Comparison of ENCODE assay signal across 8 cellular contexts in the genomic region with DNA sequence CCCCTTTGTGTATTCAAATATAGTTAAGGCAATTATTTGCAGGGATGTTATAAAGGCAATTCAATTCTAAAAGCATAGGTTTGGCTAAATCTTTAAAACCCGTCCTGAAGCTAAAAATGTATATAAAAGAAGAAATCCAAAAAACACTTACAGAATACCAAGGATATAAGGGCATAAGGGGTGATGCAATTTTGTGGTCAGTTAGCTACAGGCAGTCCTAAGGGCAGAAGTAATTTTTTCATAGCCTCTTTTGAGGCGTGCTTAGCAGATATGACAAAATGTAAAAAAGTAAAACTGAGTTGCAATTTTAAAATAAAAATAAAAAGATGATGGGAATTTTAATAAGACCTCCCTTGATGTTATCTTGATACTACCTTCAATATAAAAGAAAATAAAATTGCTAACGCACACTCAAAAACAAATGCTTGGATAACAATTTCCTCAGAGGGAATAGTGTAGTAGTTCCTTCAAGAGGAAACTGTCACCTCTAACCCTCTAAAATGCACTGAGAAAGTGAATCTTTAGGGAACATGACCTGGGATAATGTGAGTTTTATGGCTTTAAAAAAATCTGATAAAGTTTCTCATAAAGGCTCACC.
A peak's percentile ranks its signal among the peaks of the same experiment; 100 is the strongest.
DNase-seq lines count a peak whose midpoint lies in the region; ATAC-seq and TF ChIP-seq lines count a peak whose summit lies in the region.
"Had no signal": no experiment of that assay in that cellular context is flagged by ENCODE, and none has a peak within 500 bp of the region (broad histone marks: within the 10 kb centered on the region; RNA-seq: fewer than 3 reads in every experiment).

No MANE protein-coding gene starts in this region.

- TF ChIP-seq CTCF in GM10248 (IDR thresholded peaks at IDR 0.05; ENCODE audit: control extremely low read depth, extremely low read depth, low read depth, missing control alignments), result no peak

- CTCF ChIA-PET in GM10248 (lab: Yijun Ruan, JAX), result interaction anchor here (0.6 to 4.1 kb wide), 16 partner anchors 8 to 746 kb away, joined by 3 to 18 read pairs (median 4); no protein-coding TSS in a partner anchor

- ATAC-seq in GM19324 (IDR thresholded peaks at IDR 0.05; ENCODE audit: low FRiP score, unreplicated experiment) (peak; percentile 7), HG02885 (IDR thresholded peaks at IDR 0.05; ENCODE audit: poor library complexity, unreplicated experiment) (peak; percentile 20), HG03039 (IDR thresholded peaks at IDR 0.05; ENCODE audit: unreplicated experiment) (no peak)
- peak; percentile 20 to 23 for ATAC-seq in naive thymus-derived CD8-positive, alpha-beta T cell

- DNase-seq in OCI-M1 (lab: John Stamatoyannopoulos, UW) (peak; percentile 67), nucleus accumbens (lab: John Stamatoyannopoulos, UW) (no peak), GM10248 (ENCODE audit: extremely low spot score) (no peak)
- DNase-seq in naive thymus-derived CD8-positive, alpha-beta T cell, result no peak

- H3K4me1 Mint-ChIP-seq in naive thymus-derived CD8-positive, alpha-beta T cell, result peaks cover 0 to 25% (median 2%) of the 10 kb centered on the region in 4 donors

- no peaks in the 10 kb centered on the region for H3K36me3 Mint-ChIP-seq in naive thymus-derived CD8-positive, alpha-beta T cell

- no peak overlapping the region for H3K4me3 Mint-ChIP-seq in naive thymus-derived CD8-positive, alpha-beta T cell
- H3K4me3 Mint-ChIP-seq: dendritic cell treated with granulocyte-macrophage colony-stimulating factor and Interleukin-4, amounts not matched to agents 40 ng/mL and 50 ng/mL, for 4 days had no signal

- POLR2A ChIA-PET in naive thymus-derived CD8-positive, alpha-beta T cell (lab: Charles Lee), result no interaction called here
- POLR2A ChIA-PET in GM10248 (lab: Yijun Ruan, JAX), result no interaction called here

- no peaks in the 10 kb centered on the region for H3K9me3 Mint-ChIP-seq in naive thymus-derived CD8-positive, alpha-beta T cell
- H3K9me3 Mint-ChIP-seq: dendritic cell treated with granulocyte-macrophage colony-stimulating factor and Interleukin-4, amounts not matched to agents 40 ng/mL and 50 ng/mL, for 4 days had no signal

- no peak overlapping the region for H3K27ac Mint-ChIP-seq in naive thymus-derived CD8-positive, alpha-beta T cell
- H3K27ac Mint-ChIP-seq: dendritic cell treated with granulocyte-macrophage colony-stimulating factor and Interleukin-4, amounts not matched to agents 40 ng/mL and 50 ng/mL, for 4 days had no signal

- no peaks in the 10 kb centered on the region for H3K27me3 Mint-ChIP-seq in naive thymus-derived CD8-positive, alpha-beta T cell
- H3K27me3 Mint-ChIP-seq: dendritic cell treated with granulocyte-macrophage colony-stimulating factor and Interleukin-4, amounts not matched to agents 40 ng/mL and 50 ng/mL, for 4 days had no signal
